Comparison of ENCODE assay signal across 10 cellular contexts in the genomic region with DNA sequence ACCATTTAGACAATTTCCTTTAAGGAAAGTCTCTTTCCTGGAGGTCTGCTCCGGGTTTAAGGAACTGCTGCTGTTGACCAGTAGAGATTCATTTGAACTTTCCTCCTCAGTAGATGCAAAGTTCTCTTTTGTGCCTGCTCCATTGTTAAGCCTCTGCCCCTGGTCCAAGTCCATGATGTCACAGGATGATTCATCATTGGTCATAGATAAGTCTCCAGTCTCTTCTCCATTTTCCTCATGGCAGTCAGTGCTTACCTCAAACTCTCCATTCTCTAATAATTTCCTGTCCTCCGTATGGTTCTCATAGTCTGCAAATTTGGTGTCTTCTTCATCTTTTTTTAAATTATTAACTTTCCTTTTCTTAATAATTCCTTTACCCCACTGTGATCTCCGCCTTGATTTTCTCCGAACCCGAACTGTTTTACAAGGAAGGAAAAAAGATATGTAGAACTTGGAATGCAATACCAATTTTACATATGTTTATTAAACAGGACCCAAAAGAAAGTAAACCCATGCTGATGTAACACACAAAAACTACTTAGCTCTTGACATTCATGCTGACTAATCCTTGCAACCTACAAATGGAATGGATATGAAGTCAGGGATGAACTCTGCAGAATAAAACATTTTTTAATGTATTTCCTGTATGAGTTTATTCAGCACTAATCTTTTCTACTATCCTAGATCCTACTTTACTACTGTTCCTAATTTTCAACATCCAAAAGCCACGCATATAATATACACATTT.
DNase-seq lines count a peak whose midpoint lies in the region; ATAC-seq and TF ChIP-seq lines count a peak whose summit lies in the region.
"Had no signal": no experiment of that assay in that cellular context is flagged by ENCODE, and none has a peak within 500 bp of the region (broad histone marks: within the 10 kb centered on the region; RNA-seq: fewer than 3 reads in every experiment).

No MANE protein-coding gene starts in this region.

- H3K27me3 ChIP-seq in SJSA1 (replicated peaks) = no peaks in the 10 kb centered on the region

- no peak for ATAC-seq in GM19463 (IDR thresholded peaks at IDR 0.05; ENCODE audit: unreplicated experiment)

- CTCF ChIA-PET in activated naive CD4-positive, alpha-beta T cell treated with anti-CD3 and anti-CD28 coated beads, Interleukin-2, amount 10 ng/mL, durations not matched to agents 7 days and 5 days (lab: Charles Lee) = no interaction called here

- H3K27ac Mint-ChIP-seq in activated naive CD4-positive, alpha-beta T cell treated with anti-CD3 and anti-CD28 coated beads, Interleukin-2, amount 10 ng/mL, durations not matched to agents 7 days and 5 days = peak overlapping the region; percentile 9
- H3K27ac Mint-ChIP-seq: B cell had no signal

- H3K4me3 Mint-ChIP-seq in activated naive CD4-positive, alpha-beta T cell treated with anti-CD3 and anti-CD28 coated beads, Interleukin-2, amount 10 ng/mL, durations not matched to agents 7 days and 5 days = no peak overlapping the region
- H3K4me3 Mint-ChIP-seq: B cell had no signal

- H3K9me3 Mint-ChIP-seq in activated naive CD4-positive, alpha-beta T cell treated with anti-CD3 and anti-CD28 coated beads, Interleukin-2, amount 10 ng/mL, durations not matched to agents 7 days and 5 days = no peaks in the 10 kb centered on the region

- no peak overlapping the region for H3K4me3 ChIP-seq in SJSA1
- no peak overlapping the region for H3K4me3 ChIP-seq in fibroblast of pulmonary artery (replicated peaks; ENCODE audit: low read depth, low read length)
- H3K4me3 ChIP-seq in retinal pigment epithelial cell (ENCODE audit: low read length) = no peak overlapping the region

- H3K27ac ChIP-seq in SJSA1 (peak overlapping the region; percentile 15; the same call in 1 of the 2 replicates), caudate nucleus (ENCODE audit: low read depth, low read length) (no peak overlapping the region)

- no peaks in the 10 kb centered on the region for H3K9me3 ChIP-seq in SJSA1 (replicated peaks)

- peaks cover 15% of the 10 kb centered on the region for H3K4me1 Mint-ChIP-seq in activated naive CD4-positive, alpha-beta T cell treated with anti-CD3 and anti-CD28 coated beads, Interleukin-2, amount 10 ng/mL, durations not matched to agents 7 days and 5 days

- H3K4me1 ChIP-seq in SJSA1 (replicated peaks) = peaks cover 28% of the 10 kb centered on the region

- no peak for DNase-seq in activated naive CD4-positive, alpha-beta T cell treated with anti-CD3 and anti-CD28 coated beads, Interleukin-2, amount 10 ng/mL, durations not matched to agents 7 days and 5 days
- no peak for DNase-seq in activated naive CD4-positive, alpha-beta T cell treated with anti-CD3 and anti-CD28 coated beads, Interleukin-2, amount 50 U/mL, for 16 hours
- peak; percentile 57 to 63 for DNase-seq in SJSA1 (ENCODE audit: low read depth in 1 of 2, low spot score in 2 of 2)
- peak; percentile 94 for DNase-seq in fibroblast of pulmonary artery (ENCODE audit: low read depth)
- peak; percentile 37 for DNase-seq in retinal pigment epithelial cell (ENCODE audit: low read depth)
- DNase-seq in NCI-H1694 (lab: John Stamatoyannopoulos, UW) = no peak
- no peak for DNase-seq in caudate nucleus (lab: John Stamatoyannopoulos, UW)
- DNase-seq: NCI-H1092 treated with DMSO at 0.1 percent for 48 hours had no signal

- TF ChIP-seq CTCF in fibroblast of pulmonary artery (IDR thresholded peaks at IDR 0.05; ENCODE audit: low read length, missing control alignments) (no peak), retinal pigment epithelial cell (conservative IDR thresholded peaks at IDR 0.05; ENCODE audit: low read depth, low read length) (no peak)

- no peaks in the 10 kb centered on the region for H3K27me3 Mint-ChIP-seq in activated naive CD4-positive, alpha-beta T cell treated with anti-CD3 and anti-CD28 coated beads, Interleukin-2, amount 10 ng/mL, durations not matched to agents 7 days and 5 days
- H3K27me3 Mint-ChIP-seq: B cell had no signal

- H3K36me3 Mint-ChIP-seq in activated naive CD4-positive, alpha-beta T cell treated with anti-CD3 and anti-CD28 coated beads, Interleukin-2, amount 10 ng/mL, durations not matched to agents 7 days and 5 days = peaks cover 32% of the 10 kb centered on the region

- peaks cover 16% of the 10 kb centered on the region for H3K36me3 ChIP-seq in SJSA1

Comparison
In these comparisons a context has a peak if more than half of its experiments do, and no peak if none do; other contexts are left out.
1. DNase-seq: peak in SJSA1 (2 of 2), fibroblast of pulmonary artery (single experiment) and retinal pigment epithelial cell (single experiment); none in activated naive CD4-positive, alpha-beta T cell treated with anti-CD3 and anti-CD28 coated beads, Interleukin-2, amount 10 ng/mL, durations not matched to agents 7 days and 5 days (single experiment), activated naive CD4-positive, alpha-beta T cell treated with anti-CD3 and anti-CD28 coated beads, Interleukin-2, amount 50 U/mL, for 16 hours (single experiment), NCI-H1694 (single experiment) and caudate nucleus (0 of 61).